15 cellular contexts compared by ENCODE assay signal in the genomic region with DNA sequence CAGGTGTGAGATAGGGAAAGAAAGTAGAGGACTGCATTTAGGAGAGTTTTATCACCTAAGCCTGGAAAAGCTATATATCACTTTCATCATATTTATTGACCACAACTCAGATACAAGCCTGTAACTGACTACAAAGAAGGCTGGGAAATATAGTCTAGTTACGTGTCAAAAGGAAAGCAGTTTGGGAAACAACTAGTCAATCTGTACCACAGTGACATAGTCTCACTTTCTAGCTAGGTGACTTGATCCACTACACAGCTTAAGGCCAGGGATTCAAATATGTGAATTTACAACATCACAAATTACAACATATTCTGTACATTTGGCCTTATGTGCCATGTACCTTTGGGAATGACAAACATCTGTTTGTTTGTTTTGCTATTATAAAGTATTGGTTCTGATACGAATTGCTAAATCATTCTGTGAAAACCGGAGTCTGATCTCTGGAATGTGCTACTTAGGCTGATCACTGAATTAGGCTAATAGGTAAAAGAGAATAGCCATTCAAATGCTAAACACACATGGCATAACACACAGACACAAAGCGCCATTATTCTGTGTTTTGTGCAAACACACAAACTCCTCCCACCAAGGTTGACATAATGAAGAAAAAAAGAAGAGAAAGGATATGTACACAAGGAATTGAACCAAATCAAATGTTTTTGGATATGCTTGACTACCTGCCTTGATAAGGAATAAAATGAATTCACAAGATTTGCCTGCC.
A peak's percentile ranks its signal among the peaks of the same experiment; 100 is the strongest.
DNase-seq lines count a peak whose midpoint lies in the region; FAIRE-seq and TF ChIP-seq lines count a peak whose summit lies in the region.
"Had no signal": no experiment of that assay in that cellular context is flagged by ENCODE, and none has a peak within 500 bp of the region (broad histone marks: within the 10 kb centered on the region; RNA-seq: fewer than 3 reads in every experiment).

No MANE protein-coding gene starts in this region.

- peak; percentile 74 for FAIRE-seq in RCC 7860 (lab: Jason Lieb, UNC)

- TF ChIP-seq CTCF in Calu3 (IDR thresholded peaks at IDR 0.05; ENCODE audit: unreplicated experiment) (no peak), nephron (IDR thresholded peaks at IDR 0.05; ENCODE audit: unreplicated experiment in 3 of 3) (no peak), GM13976 (IDR thresholded peaks at IDR 0.05; ENCODE audit: borderline replicate concordance, control extremely low read depth, extremely low read depth, insufficient read depth, missing control alignments) (no peak)

- peaks cover 48% of the 10 kb centered on the region for H3K4me1 Mint-ChIP-seq in Calu3 (ENCODE audit: low read depth, unreplicated experiment)
- H3K4me1 Mint-ChIP-seq in nephron, result no peaks in the 10 kb centered on the region

- no peaks in the 10 kb centered on the region for H3K9me3 Mint-ChIP-seq in Calu3 (ENCODE audit: low read depth, unreplicated experiment)
- no peaks in the 10 kb centered on the region for H3K9me3 Mint-ChIP-seq in nephron

- CTCF ChIA-PET in Calu3 (lab: Charles Lee), result interaction anchor here (0.6 to 1.4 kb wide), 5 partner anchors 15 to 1633 kb away, joined by 3 to 4 read pairs (median 3); no protein-coding TSS in a partner anchor

- H3K4me3 Mint-ChIP-seq in Calu3 (ENCODE audit: low read depth, unreplicated experiment) (peak overlapping the region; percentile 23), nephron (no peak overlapping the region)

- in situ Hi-C loops in GM13976 (cut with MboI; ENCODE audit: low sequenced_read_pairs, unreplicated experiment), result no loop called here

- BruUV-seq in Calu3 (replicated peaks; lab: Mats Ljungman, UMichigan), result no TSS peak

- H3K27ac Mint-ChIP-seq in Calu3 (ENCODE audit: unreplicated experiment), result peak overlapping the region; percentile 77
- peak overlapping the region; percentile 65 to 76 (median 68) for H3K27ac Mint-ChIP-seq in nephron

- intact Hi-C loops in Calu3 (cut with micrococcal nuclease; ENCODE audit: unreplicated experiment), result loop anchor here (1.0 to 2.0 kb wide), 3 partner anchors 45 to 280 kb away; a partner anchor contains a TSS

- H3K27me3 Mint-ChIP-seq in Calu3 (ENCODE audit: unreplicated experiment) (no peaks in the 10 kb centered on the region), nephron (ENCODE audit: low read depth) (no peaks in the 10 kb centered on the region)

- peak; percentile 30 for DNase-seq in NCI-H345 (lab: John Stamatoyannopoulos, UW)
- no peak for DNase-seq in NCI-H345 treated with DMSO at 0.1 percent for 48 hours (lab: John Stamatoyannopoulos, UW; ENCODE audit: unreplicated experiment)
- DNase-seq in Calu3, result no peak
- DNase-seq in RCC 7860 (ENCODE audit: low spot score), result no peak
- DNase-seq in NCI-H1105 treated with DMSO at 0.1 percent for 48 hours (lab: John Stamatoyannopoulos, UW), result no peak
- no peak for DNase-seq in HPDE6-E6E7 (ENCODE audit: extremely low spot score)
- DNase-seq in GM13976 (ENCODE audit: low spot score), result no peak
- DNase-seq: amygdala, left colon, midbrain, NCI-H524, PC-9, right cardiac atrium, T-helper 9 cell had no signal

- H3K36me3 Mint-ChIP-seq in Calu3 (ENCODE audit: insufficient read depth, unreplicated experiment), result peaks cover 6% of the 10 kb centered on the region
- H3K36me3 Mint-ChIP-seq in nephron (ENCODE audit: low read depth), result no peaks in the 10 kb centered on the region
